1 cellular context compared by ENCODE assay signal in genomic region chr7:70571403-70571911, GRCh38.
TF ChIP-seq lines count a peak whose summit lies in the region.

No MANE protein-coding gene starts in this region.

TF ChIP-seq in IMR-90, 13 proteins besides CTCF, POLR2A, EP300 and RAD21 (continued from another document):
- no peak for TF ChIP-seq ELK1 (IDR thresholded peaks at IDR 0.05; ENCODE audit: borderline replicate concordance, low read depth, low read length)
- TF ChIP-seq MAZ (IDR thresholded peaks at IDR 0.05; ENCODE audit: borderline replicate concordance, low read depth, low read length) = no peak
